In genomic region chr6:105108631-105109262, GRCh38 we compare ENCODE assay signal across 2 cellular contexts.
TF ChIP-seq lines count a peak whose summit lies in the region.

No MANE protein-coding gene starts in this region.

TF ChIP-seq in IMR-90, 13 proteins besides CTCF, POLR2A, EP300 and RAD21:
- TF ChIP-seq CHD1 (IDR thresholded peaks at IDR 0.05; ENCODE audit: low read depth, low read length) = no peak
- no peak for TF ChIP-seq MAFK (IDR thresholded peaks at IDR 0.05; ENCODE audit: low read depth, low read length)
- no peak for TF ChIP-seq USF2 (IDR thresholded peaks at IDR 0.05; ENCODE audit: low read depth, low read length)
- no peak for TF ChIP-seq NFE2L2 (IDR thresholded peaks at IDR 0.05; ENCODE audit: low read depth, low read length)
- no peak for TF ChIP-seq MAZ (IDR thresholded peaks at IDR 0.05; ENCODE audit: borderline replicate concordance, low read depth, low read length)

TF ChIP-seq in K562, 482 proteins besides CTCF, POLR2A, EP300 and RAD21:
- no peak for TF ChIP-seq MYNN (IDR thresholded peaks at IDR 0.05)
- TF ChIP-seq MYNN (CRISPR knock-in tag; IDR thresholded peaks at IDR 0.05) = no peak
- TF ChIP-seq TGIF2 (CRISPR knock-in tag; IDR thresholded peaks at IDR 0.05) = no peak
- no peak for TF ChIP-seq TCF7 (IDR thresholded peaks at IDR 0.05; ENCODE audit: borderline replicate concordance)
- no peak for TF ChIP-seq ZNF143 (CRISPR knock-in tag; IDR thresholded peaks at IDR 0.05)
- no peak for TF ChIP-seq RBM22 (IDR thresholded peaks at IDR 0.05; ENCODE audit: low read depth, low read length, poor library complexity, severe bottlenecking)
- no peak for TF ChIP-seq GABPB2 (CRISPR knock-in tag; conservative IDR thresholded peaks at IDR 0.05)
- no peak for TF ChIP-seq CEBPG (CRISPR knock-in tag; IDR thresholded peaks at IDR 0.05)
- TF ChIP-seq CEBPG (tag; conservative IDR thresholded peaks at IDR 0.05 in 1 of 2, IDR thresholded peaks at IDR 0.05 in 1 of 2) = no peak
- TF ChIP-seq SAFB2 (IDR thresholded peaks at IDR 0.05; ENCODE audit: borderline replicate concordance, low read depth, low read length, severe bottlenecking) = no peak
- TF ChIP-seq MXI1 (IDR thresholded peaks at IDR 0.05; ENCODE audit: low read depth, low read length) = no peak
- no peak for TF ChIP-seq HMG20B (CRISPR knock-in tag; IDR thresholded peaks at IDR 0.05)
- TF ChIP-seq, protein P1, sequence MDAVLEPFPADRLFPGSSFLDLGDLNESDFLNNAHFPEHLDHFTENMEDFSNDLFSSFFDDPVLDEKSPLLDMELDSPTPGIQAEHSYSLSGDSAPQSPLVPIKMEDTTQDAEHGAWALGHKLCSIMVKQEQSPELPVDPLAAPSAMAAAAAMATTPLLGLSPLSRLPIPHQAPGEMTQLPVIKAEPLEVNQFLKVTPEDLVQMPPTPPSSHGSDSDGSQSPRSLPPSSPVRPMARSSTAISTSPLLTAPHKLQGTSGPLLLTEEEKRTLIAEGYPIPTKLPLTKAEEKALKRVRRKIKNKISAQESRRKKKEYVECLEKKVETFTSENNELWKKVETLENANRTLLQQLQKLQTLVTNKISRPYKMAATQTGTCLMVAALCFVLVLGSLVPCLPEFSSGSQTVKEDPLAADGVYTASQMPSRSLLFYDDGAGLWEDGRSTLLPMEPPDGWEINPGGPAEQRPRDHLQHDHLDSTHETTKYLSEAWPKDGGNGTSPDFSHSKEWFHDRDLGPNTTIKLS (IDR thresholded peaks at IDR 0.05; ENCODE audit: borderline replicate concordance, low read depth) = no peak
- TF ChIP-seq FOXA1 (IDR thresholded peaks at IDR 0.05; ENCODE audit: borderline replicate concordance) = no peak
- no peak for TF ChIP-seq FOXJ2 (tag; IDR thresholded peaks at IDR 0.05)
- no peak for TF ChIP-seq TAL1 (IDR thresholded peaks at IDR 0.05)
- TF ChIP-seq ELF4 (CRISPR knock-in tag; IDR thresholded peaks at IDR 0.05) = no peak
- TF ChIP-seq VEZF1 (CRISPR knock-in tag; IDR thresholded peaks at IDR 0.05) = no peak
